Comparison of ENCODE assay signal across 1 cellular context in the genomic region with DNA sequence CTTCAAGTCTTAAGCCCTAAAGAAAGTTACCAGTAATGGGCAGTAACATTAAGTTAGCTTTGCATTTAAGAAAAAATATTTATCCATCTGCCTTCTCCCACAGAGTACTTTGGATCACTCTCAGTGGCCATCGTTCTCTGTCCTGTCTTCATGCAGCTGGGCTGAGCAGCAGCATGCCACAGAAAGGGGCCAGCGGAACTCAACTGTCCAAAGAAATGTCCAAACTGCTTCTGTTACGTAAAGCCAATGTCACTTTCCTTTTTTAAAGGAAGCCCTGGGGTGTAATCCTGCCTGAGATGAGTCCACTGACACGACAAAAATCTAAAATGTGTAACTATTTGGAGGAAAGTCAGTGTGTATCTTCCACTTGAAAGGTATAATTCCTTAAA.
TF ChIP-seq lines count a peak whose summit lies in the region.

No MANE protein-coding gene starts in this region.

TF ChIP-seq in IMR-90, 13 proteins besides CTCF, POLR2A, EP300 and RAD21:
- TF ChIP-seq BHLHE40 (IDR thresholded peaks at IDR 0.05; ENCODE audit: low read depth, low read length) (no peak), NFE2L2 (IDR thresholded peaks at IDR 0.05; ENCODE audit: low read depth, low read length) (no peak), CEBPB (IDR thresholded peaks at IDR 0.05; ENCODE audit: low read depth, low read length) (no peak), RCOR1 (IDR thresholded peaks at IDR 0.05; ENCODE audit: insufficient replicate concordance, low read length) (no peak), MXI1 (IDR thresholded peaks at IDR 0.05; ENCODE audit: borderline replicate concordance, low read depth, low read length) (no peak), ELK1 (IDR thresholded peaks at IDR 0.05; ENCODE audit: borderline replicate concordance, low read depth, low read length) (no peak), FOS (IDR thresholded peaks at IDR 0.05; ENCODE audit: low read depth, low read length) (no peak), RFX5 (IDR thresholded peaks at IDR 0.05; ENCODE audit: low read depth, low read length) (no peak)
- TF ChIP-seq, protein P1, sequence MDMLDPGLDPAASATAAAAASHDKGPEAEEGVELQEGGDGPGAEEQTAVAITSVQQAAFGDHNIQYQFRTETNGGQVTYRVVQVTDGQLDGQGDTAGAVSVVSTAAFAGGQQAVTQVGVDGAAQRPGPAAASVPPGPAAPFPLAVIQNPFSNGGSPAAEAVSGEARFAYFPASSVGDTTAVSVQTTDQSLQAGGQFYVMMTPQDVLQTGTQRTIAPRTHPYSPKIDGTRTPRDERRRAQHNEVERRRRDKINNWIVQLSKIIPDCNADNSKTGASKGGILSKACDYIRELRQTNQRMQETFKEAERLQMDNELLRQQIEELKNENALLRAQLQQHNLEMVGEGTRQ (IDR thresholded peaks at IDR 0.05; ENCODE audit: low read depth, low read length) = no peak
